Comparison of ENCODE assay signal across 13 cellular contexts in genomic region chr7:106120500-106120899, GRCh38. TPM values are rescaled to one million over a fixed set of nuclear protein-coding genes. Genes with fewer than 3 reads are reported as not detected.
A peak's percentile ranks its signal among the peaks of the same experiment; 100 is the strongest.
DNase-seq lines count a peak whose midpoint lies in the region; ATAC-seq and TF ChIP-seq lines count a peak whose summit lies in the region.
"Had no signal": no experiment of that assay in that cellular context is flagged by ENCODE, and none has a peak within 500 bp of the region (broad histone marks: within the 10 kb centered on the region; RNA-seq: fewer than 3 reads in every experiment).

No MANE protein-coding gene starts in this region.

- peak overlapping the region; percentile 32 for H3K27ac Mint-ChIP-seq in T-helper 17 cell
- H3K27ac Mint-ChIP-seq: CD4-positive, CD25-positive, alpha-beta regulatory T cell had no signal

- intact Hi-C loops in heart right ventricle (cut with DNase I): no loop called here
- intact Hi-C loops in left cardiac atrium (cut with DNase I): no loop called here
- intact Hi-C loops in vagina (cut with DNase I): no loop called here

- no peak overlapping the region for H3K4me3 Mint-ChIP-seq in T-helper 17 cell
- H3K4me3 Mint-ChIP-seq: CD4-positive, CD25-positive, alpha-beta regulatory T cell had no signal

- no peak for DNase-seq in heart right ventricle
- no peak for DNase-seq in left cardiac atrium
- DNase-seq in T-helper 17 cell: no peak
- peak; percentile 57 for DNase-seq in putamen (ENCODE audit: low spot score)
- no peak for DNase-seq in vagina (ENCODE audit: extremely low spot score in 2 of 2)
- DNase-seq in H4 (ENCODE audit: low spot score): no peak
- DNase-seq: ACHN; CD4-positive, CD25-positive, alpha-beta regulatory T cell; DMS53; GF-D8; H9 had no signal

- H3K4me1 Mint-ChIP-seq in T-helper 17 cell: peaks cover 12% of the 10 kb centered on the region

- no peak overlapping the region for H3K4me3 ChIP-seq in heart right ventricle
- H3K4me3 ChIP-seq in stomach smooth muscle (ENCODE audit: low read length in 2 of 2): no peak overlapping the region
- no peak overlapping the region for H3K4me3 ChIP-seq in vagina
- H3K4me3 ChIP-seq: BLaER1 treated with 17β-estradiol and CSF1 and Interleukin-3, amounts not matched to agents 10 nM and 100 nM had no signal

- H3K36me3 ChIP-seq in heart right ventricle (no peaks in the 10 kb centered on the region), stomach smooth muscle (ENCODE audit: control insufficient read depth in 2 of 2, insufficient read depth in 2 of 2, low read length in 2 of 2) (no peaks in the 10 kb centered on the region), vagina (no peaks in the 10 kb centered on the region)
- H3K36me3 ChIP-seq: BLaER1 treated with 17β-estradiol and CSF1 and Interleukin-3, amounts not matched to agents 10 nM and 100 nM had no signal

- 84 to 91% methylated on average over 2 of the region's 2 CpGs for WGBS in heart right ventricle, 2 donors

- peaks cover 3 to 49% (median 27%) of the 10 kb centered on the region in 9 donors for H3K4me1 ChIP-seq in heart right ventricle
- peaks cover 37% of the 10 kb centered on the region for H3K4me1 ChIP-seq in stomach smooth muscle (ENCODE audit: control insufficient read depth, insufficient read depth, low read length)
- H3K4me1 ChIP-seq in vagina: no peaks in the 10 kb centered on the region

- H3K9me3 ChIP-seq in heart right ventricle (no peaks in the 10 kb centered on the region), T-helper 17 cell (ENCODE audit: control insufficient read depth, low read length, poor library complexity, severe bottlenecking) (no peaks in the 10 kb centered on the region), stomach smooth muscle (ENCODE audit: control insufficient read depth in 2 of 2, low read length in 2 of 2) (no peaks in the 10 kb centered on the region), vagina (no peaks in the 10 kb centered on the region)
- H3K9me3 ChIP-seq: BLaER1 treated with 17β-estradiol and CSF1 and Interleukin-3, amounts not matched to agents 10 nM and 100 nM had no signal

- H3K27ac ChIP-seq in heart right ventricle: peak overlapping the region in 6 of 10 donors; percentile 30 to 83 (median 54)
- H3K27ac ChIP-seq in stomach smooth muscle (ENCODE audit: low read length): peak overlapping the region; percentile 46
- H3K27ac ChIP-seq in vagina: no peak overlapping the region
- H3K27ac ChIP-seq: BLaER1 treated with 17β-estradiol and CSF1 and Interleukin-3, amounts not matched to agents 10 nM and 100 nM had no signal

- no peak for TF ChIP-seq CTCF in heart right ventricle (IDR thresholded peaks at IDR 0.05)
- no peak for TF ChIP-seq CTCF in vagina (IDR thresholded peaks at IDR 0.05)

- no peak overlapping the region for H3K9ac ChIP-seq in stomach smooth muscle (ENCODE audit: low read length in 2 of 2)
- H3K9ac ChIP-seq: BLaER1 treated with 17β-estradiol and CSF1 and Interleukin-3, amounts not matched to agents 10 nM and 100 nM had no signal

- no peaks in the 10 kb centered on the region for H3K27me3 ChIP-seq in heart right ventricle
- H3K27me3 ChIP-seq in stomach smooth muscle (ENCODE audit: control insufficient read depth in 1 of 2, insufficient read depth in 2 of 2, low read length in 2 of 2): no peaks in the 10 kb centered on the region
- no peaks in the 10 kb centered on the region for H3K27me3 ChIP-seq in vagina
- H3K27me3 ChIP-seq: BLaER1 treated with 17β-estradiol and CSF1 and Interleukin-3, amounts not matched to agents 10 nM and 100 nM had no signal

- H3K36me3 Mint-ChIP-seq in T-helper 17 cell (ENCODE audit: low read depth): peaks cover 4% of the 10 kb centered on the region
- H3K36me3 Mint-ChIP-seq: CD4-positive, CD25-positive, alpha-beta regulatory T cell had no signal

- no peak for TF ChIP-seq POLR2A in vagina (IDR thresholded peaks at IDR 0.05)

- ATAC-seq in heart right ventricle (no peak), left cardiac atrium (no peak), T-helper 17 cell (no peak)

- H3K27me3 Mint-ChIP-seq in T-helper 17 cell: peaks cover 21% of the 10 kb centered on the region
- H3K27me3 Mint-ChIP-seq: CD4-positive, CD25-positive, alpha-beta regulatory T cell had no signal

RNA-seq across cellular contexts. Expression of gene SYPL1, which starts 8.4 kb away (rescaled TPM):
- total RNA-seq in heart right ventricle: 100 to 1,000 TPM in 1 of 10 donors, 10 to 100 TPM in 9; 63.9 to 121 (median 80.9) TPM
- 10 to 100 TPM; 58.5 to 59.9 TPM for polyA plus RNA-seq in heart right ventricle
- total RNA-seq in left cardiac atrium: 10 to 100 TPM; 71.9 to 87.1 TPM
- 10 to 100 TPM; 30.3 to 38.8 TPM for total RNA-seq in T-helper 17 cell
- total RNA-seq in vagina: 76.9 TPM
- total RNA-seq in H4 (2014; rRNA removed; shearing (Covaris generic)): 57.8 and 65.2 TPM in 2 replicates
